Comparison of ENCODE assay signal across 8 cellular contexts in the genomic region with DNA sequence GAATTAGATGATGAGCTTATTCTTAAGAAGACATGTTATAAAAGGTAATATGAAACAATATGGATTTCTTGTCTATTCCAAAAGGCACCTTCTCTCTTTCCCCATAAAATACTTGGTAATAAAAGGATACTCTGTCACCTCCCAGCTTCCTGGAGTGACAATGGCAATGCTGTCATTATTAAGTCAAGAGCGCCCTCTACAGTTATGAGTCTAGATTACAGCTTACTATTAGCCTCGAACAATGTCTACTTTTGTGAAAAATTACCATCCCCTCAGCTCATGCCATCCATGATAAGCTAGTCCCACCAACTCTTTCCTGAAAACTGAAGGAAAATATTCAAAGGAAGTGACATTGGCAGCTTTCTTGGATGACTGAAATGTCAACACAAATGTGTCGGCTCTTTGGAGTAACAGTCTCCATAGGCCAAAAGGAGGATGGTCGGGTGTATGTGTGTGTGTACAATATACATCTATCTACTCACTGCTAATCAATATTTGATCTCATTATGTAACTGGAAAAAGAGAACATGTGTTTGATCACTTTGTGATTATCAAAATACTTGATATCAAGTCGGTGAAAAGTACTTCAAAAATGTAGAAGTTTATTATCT. TPM values are rescaled to one million over a fixed set of nuclear protein-coding genes. Genes with fewer than 3 reads are reported as not detected.
DNase-seq lines count a peak whose midpoint lies in the region; ATAC-seq, FAIRE-seq and TF ChIP-seq lines count a peak whose summit lies in the region.

No MANE protein-coding gene starts in this region.

- intact Hi-C loops in K562 (cut with micrococcal nuclease) (loop anchor here (5.0 kb wide), 3 partner anchors 41 to 1051 kb away; no protein-coding TSS in a partner anchor), upper lobe of right lung (cut with DNase I) (no loop called here)

- no peak overlapping the region for H2AFZ ChIP-seq in K562 (ENCODE audit: low read depth, low read length)

- CTCF ChIA-PET in K562 (lab: Yijun Ruan, JAX; ENCODE audit: low intra/inter-chr PET ratio): interaction anchor here (0.6 to 1.2 kb wide), 2 partner anchors 40 to 1887 kb away, joined by 3 read pairs; no protein-coding TSS in a partner anchor

- FAIRE-seq in K562 (lab: Jason Lieb, UNC): peak; percentile 73

- H4K20me1 ChIP-seq in DOHH2 (ENCODE audit: control insufficient read depth, insufficient read depth, low read depth, low read length) (no peaks in the 10 kb centered on the region), K562 (replicated peaks; ENCODE audit: control insufficient read depth, insufficient read depth, low read length) (no peaks in the 10 kb centered on the region)

- POLR2A ChIA-PET in K562 (lab: Yijun Ruan, JAX): interaction anchor here (0.6 kb wide), 2 partner anchors 220 to 1196 kb away, joined by 3 to 5 read pairs; no protein-coding TSS in a partner anchor

- H3K27me3 ChIP-seq in DOHH2 (ENCODE audit: control insufficient read depth, low read length): no peaks in the 10 kb centered on the region
- H3K27me3 ChIP-seq in K562 (ENCODE audit: control insufficient read depth in 2 of 2, insufficient read depth in 2 of 2, low read length in 2 of 2): peaks cover 4 to 5% of the 10 kb centered on the region in 2 experiments; a peak in 2 of 5 replicates
- no peaks in the 10 kb centered on the region for H3K27me3 ChIP-seq in kidney epithelial cell (ENCODE audit: control insufficient read depth, insufficient read depth, low read length)
- no peaks in the 10 kb centered on the region for H3K27me3 ChIP-seq in upper lobe of right lung

- H3K9me3 ChIP-seq in DOHH2 (ENCODE audit: control insufficient read depth, insufficient read depth, low read length) (no peaks in the 10 kb centered on the region; the same call in 1 of the 2 replicates), K562 (replicated peaks; ENCODE audit: control insufficient read depth, insufficient read depth, low read depth, low read length) (no peaks in the 10 kb centered on the region), upper lobe of right lung (no peaks in the 10 kb centered on the region)

- no peak overlapping the region for H3K27ac ChIP-seq in DOHH2 (ENCODE audit: low read depth, low read length)
- no peak overlapping the region for H3K27ac ChIP-seq in K562 (ENCODE audit: extremely low read depth, low read depth, low read length)
- H3K27ac ChIP-seq in upper lobe of right lung: no peak overlapping the region

- H3K79me2 ChIP-seq in DOHH2 (ENCODE audit: control insufficient read depth, low read length) (no peaks in the 10 kb centered on the region), K562 (ENCODE audit: control insufficient read depth, insufficient read depth, low read length) (no peaks in the 10 kb centered on the region)

- no peak overlapping the region for H3K9ac ChIP-seq in K562 (ENCODE audit: insufficient read depth in 1 of 2, low read depth in 2 of 2, low read length in 2 of 2)

- ATAC-seq in HG02610 (IDR thresholded peaks at IDR 0.05; ENCODE audit: unreplicated experiment) (peak; percentile 44), K562 (peak; percentile 75), upper lobe of right lung (peak; percentile 86), GM21381 (IDR thresholded peaks at IDR 0.05; ENCODE audit: unreplicated experiment) (no peak), GM19328 (IDR thresholded peaks at IDR 0.05; ENCODE audit: unreplicated experiment) (no peak)

- no peak for TF ChIP-seq EP300 in K562 (IDR thresholded peaks at IDR 0.05; ENCODE audit: low read length)

- H3K36me3 ChIP-seq in DOHH2 (ENCODE audit: control insufficient read depth, low read length) (no peaks in the 10 kb centered on the region), K562 (ENCODE audit: control insufficient read depth, insufficient read depth, low read length) (no peaks in the 10 kb centered on the region), kidney epithelial cell (ENCODE audit: control insufficient read depth, insufficient read depth, low read length) (no peaks in the 10 kb centered on the region), upper lobe of right lung (no peaks in the 10 kb centered on the region)

- H3K4me2 ChIP-seq in DOHH2 (ENCODE audit: low read length) (no peak overlapping the region), K562 (ENCODE audit: insufficient read depth, low read length) (no peak overlapping the region)

- H3F3A ChIP-seq in DOHH2 (ENCODE audit: control insufficient read depth, insufficient read depth): no peaks in the 10 kb centered on the region

- DNase-seq in NCI-H446 (lab: John Stamatoyannopoulos, UW) (peak; percentile 48 to 83), K562 (ENCODE audit: extremely low read depth in 1 of 4, low spot score in 3 of 4) (peak; percentile 47 to 65 (median 51)), kidney epithelial cell (ENCODE audit: low read depth) (no peak), upper lobe of right lung (no peak)

- H3K4me3 ChIP-seq in DOHH2 (ENCODE audit: low read length) (no peak overlapping the region), K562 (no peak overlapping the region), kidney epithelial cell (ENCODE audit: low read depth, low read length) (no peak overlapping the region), upper lobe of right lung (no peak overlapping the region)

- WGBS in K562 (ENCODE audit: insufficient coverage, low coverage, missing lambda C conversion rate): 8% methylated on average over 4 of the region's 5 CpGs

- no peak for TF ChIP-seq POLR2A in K562 (conservative IDR thresholded peaks at IDR 0.05)

- in situ Hi-C loops in K562 (cut with MboI): loop anchor here (25.0 kb wide), 1 partner anchor 1536 kb away; no protein-coding TSS in a partner anchor

- TF ChIP-seq CTCF in DOHH2 (IDR thresholded peaks at IDR 0.05; ENCODE audit: low read depth, low read length, poor library complexity, severe bottlenecking) (peak; percentile 79), K562 (IDR thresholded peaks at IDR 0.05 in 2 of 3, conservative IDR thresholded peaks at IDR 0.05 in 1 of 3; ENCODE audit: insufficient read depth in 2 of 3, low read depth in 1 of 3, low read length in 3 of 3) (peak; percentile 68 to 79 (median 73)), kidney epithelial cell (IDR thresholded peaks at IDR 0.05; ENCODE audit: insufficient read depth, low read length, poor library complexity, severe bottlenecking) (peak; percentile 58), upper lobe of right lung (IDR thresholded peaks at IDR 0.05) (peak; percentile 76)

- no peaks in the 10 kb centered on the region for H3K9me1 ChIP-seq in K562 (ENCODE audit: control insufficient read depth, insufficient read depth, low read length)

- no TSS peak for BruUV-seq in K562 (replicated peaks; lab: Mats Ljungman, UMichigan)

- no peaks in the 10 kb centered on the region for H3K9me2 ChIP-seq in DOHH2 (replicated peaks; ENCODE audit: control insufficient read depth, low read length)

- TF ChIP-seq RAD21 in K562 (CRISPR knock-in tag; conservative IDR thresholded peaks at IDR 0.05 in 1 of 2, IDR thresholded peaks at IDR 0.05 in 1 of 2): peak; percentile 75 to 84

- no peaks in the 10 kb centered on the region for H3K4me1 ChIP-seq in DOHH2 (ENCODE audit: control insufficient read depth, low read length)
- peaks cover 0 to 5% of the 10 kb centered on the region in 2 experiments; a peak in 4 of 5 replicates for H3K4me1 ChIP-seq in K562 (replicated peaks in 1 of 2; ENCODE audit: control insufficient read depth in 2 of 2, insufficient read depth in 2 of 2, low read length in 2 of 2)
- peaks cover 3% of the 10 kb centered on the region for H3K4me1 ChIP-seq in upper lobe of right lung

TF ChIP-seq in K562, 482 proteins besides CTCF, POLR2A, EP300 and RAD21 (continues in another document):
- TF ChIP-seq CEBPG (CRISPR knock-in tag; IDR thresholded peaks at IDR 0.05) (no peak), CEBPG (tag; conservative IDR thresholded peaks at IDR 0.05 in 1 of 2, IDR thresholded peaks at IDR 0.05 in 1 of 2) (no peak), HSF4 (CRISPR knock-in tag; IDR thresholded peaks at IDR 0.05; ENCODE audit: borderline replicate concordance) (no peak), ZBTB34 (CRISPR knock-in tag; IDR thresholded peaks at IDR 0.05) (no peak), ZFX (CRISPR knock-in tag; IDR thresholded peaks at IDR 0.05) (no peak), MEIS2 (IDR thresholded peaks at IDR 0.05; ENCODE audit: partially characterized antibody) (peak; percentile 7)

RNA-seq across cellular contexts. Expression of gene CDKN3, which starts 48.7 kb away (rescaled TPM):
- 4.6 and 10.9 TPM in 2 replicates for total RNA-seq in K562 (2011; cell fraction: chromatin; rRNA removed; ENCODE audit: low replicate concordance)
- 5.8 and 6.7 TPM in 2 replicates for total RNA-seq in K562 (2011; cell fraction: nucleolus; rRNA removed)
- total RNA-seq in K562 (2011; cell fraction: nucleoplasm; rRNA removed): 12.1 and 17.2 TPM in 2 replicates
- total RNA-seq in K562 (2014; rRNA removed) (41.5 and 46.3 TPM in 2 replicates), K562 (2014; rRNA removed; fragmentation: Illumina TruSeq; extraction: Trizol) (60.4 and 62.4 TPM in 2 replicates), K562 (2015; rRNA removed; fragmentation: Illumina TruSeq; extraction: Trizol) (58.3 and 62.4 TPM in 2 replicates), K562 (2021) (41.3 and 46.5 TPM in 2 replicates), kidney epithelial cell (7.7 and 13.6 TPM in 2 replicates), upper lobe of right lung (1.5 TPM)
- polyA plus RNA-seq in K562 (2011; rRNA removed) (75.1 and 98.8 TPM in 2 replicates), K562 (2014; fragmentation: Illumina TruSeq; extraction: Trizol) (68.8 and 83.6 TPM in 2 replicates), K562 (2014; fragmentation: Nextera tagmentation; extraction: Ambion mirVana) (100 to 1,000 TPM; 127 to 128 TPM), K562 (2014; rRNA removed) (70.7 and 78.2 TPM in 2 replicates)
- polyA plus RNA-seq in K562 (2011; cell fraction: cytosol; rRNA removed): 37.8 and 54.2 TPM in 2 replicates
- polyA plus RNA-seq in K562 (2011; cell fraction: nucleus; rRNA removed): 18.3 and 23.5 TPM in 2 replicates
- 53.0 and 71.2 TPM in 2 replicates for polyA plus RNA-seq in K562 (2012)
- polyA minus RNA-seq in K562 (2011; rRNA and poly(A)+ RNA removed): 38.3 and 42.7 TPM in 2 replicates
- polyA minus RNA-seq in K562 (2011; cell fraction: cytosol; rRNA and poly(A)+ RNA removed): 8.2 and 11.2 TPM in 2 replicates
- 5.1 and 11.2 TPM in 2 replicates for polyA minus RNA-seq in K562 (2011; cell fraction: nucleus; rRNA and poly(A)+ RNA removed)

Comparison
In these comparisons a context has a peak if more than half of its experiments do, and no peak if none do; other contexts are left out.
1. ATAC-seq: peak in HG02610 (single experiment), K562 (single experiment) and upper lobe of right lung (single experiment); none in GM21381 (single experiment) and GM19328 (single experiment).
2. DNase-seq: peak in NCI-H446 (2 of 2) and K562 (4 of 4); none in kidney epithelial cell (single experiment) and upper lobe of right lung (single experiment).
3. Peak in every context shown above with its lines, with median percentiles within 50 percentile points of each other: CTCF ChIP-seq.